ENCODE assay signal across 13 cellular contexts in genomic region chr19:31408460-31409124, GRCh38. TPM values are rescaled to one million over a fixed set of nuclear protein-coding genes. Genes with fewer than 3 reads are reported as not detected.
DNase-seq lines count a peak whose midpoint lies in the region; ATAC-seq and TF ChIP-seq lines count a peak whose summit lies in the region.
"Had no signal": no experiment of that assay in that cellular context is flagged by ENCODE, and none has a peak within 500 bp of the region (broad histone marks: within the 10 kb centered on the region; RNA-seq: fewer than 3 reads in every experiment).

No MANE protein-coding gene starts in this region.

- H2BK20ac ChIP-seq in IMR-90 (ENCODE audit: low read depth, low read length) = peak overlapping the region; percentile 29; the same call in 1 of the 2 replicates

- no peaks in the 10 kb centered on the region for H3K79me1 ChIP-seq in IMR-90 (ENCODE audit: low read depth in 1 of 2, low read length in 2 of 2)

- 100% methylated on average over 1 of the region's 3 CpGs; no CpG with 5 or more reads in 1 of the 2 experiments for WGBS in IMR-90 (ENCODE audit: extremely low coverage in 2 of 2, insufficient read length in 1 of 2), 2 experiments

- peak overlapping the region; percentile 24 for H2AK5ac ChIP-seq in IMR-90 (ENCODE audit: low read depth, low read length)

- CTCF ChIA-PET in AG04450 (lab: Charles Lee) (interaction anchor here (1.4 kb wide), 1 partner anchor 16 kb away, joined by 3 read pairs; no protein-coding TSS in a partner anchor), IMR-90 (lab: Yijun Ruan, JAX) (no interaction called here)

- H2BK5ac ChIP-seq in IMR-90 (ENCODE audit: low read depth, low read length, poor library complexity, severe bottlenecking) = no peak overlapping the region

- no peak overlapping the region for H2AFZ ChIP-seq in IMR-90 (replicated peaks; ENCODE audit: low read length, poor library complexity)

- peaks cover 7% of the 10 kb centered on the region for H3K4me1 ChIP-seq in IMR-90 (ENCODE audit: control insufficient read depth, insufficient read depth, low read length)
- H3K4me1 ChIP-seq: HAP-1 had no signal

- H3K4ac ChIP-seq in IMR-90 (ENCODE audit: low read depth, low read length) = no peak overlapping the region

- H3K27me3 ChIP-seq in AG04450 (ENCODE audit: control insufficient read depth, insufficient read depth, low read length) = peaks cover 3% of the 10 kb centered on the region
- H3K27me3 ChIP-seq in IMR-90 (ENCODE audit: control insufficient read depth, insufficient read depth, low read length) = peaks cover 8% of the 10 kb centered on the region; the same call in 1 of the 2 replicates
- H3K27me3 ChIP-seq in kidney epithelial cell (ENCODE audit: control insufficient read depth, insufficient read depth, low read length) = no peaks in the 10 kb centered on the region

- H3K27ac ChIP-seq in AG04450 (ENCODE audit: low read depth, low read length) (peak overlapping the region; percentile 68), IMR-90 (ENCODE audit: insufficient read depth, low read length) (no peak overlapping the region)
- H3K27ac ChIP-seq: HL-60 had no signal

- no peak overlapping the region; the same call in 1 of the 2 replicates for H3K18ac ChIP-seq in IMR-90 (ENCODE audit: low read depth, low read length)

- H3K4me2 ChIP-seq in IMR-90 (ENCODE audit: low read depth, low read length) = peak overlapping the region; percentile 6; the same call in 1 of the 2 replicates

- H3K14ac ChIP-seq in IMR-90 (replicated peaks; ENCODE audit: low read depth, low read length) = no peak overlapping the region

- TF ChIP-seq CTCF in AG04450 (IDR thresholded peaks at IDR 0.05; ENCODE audit: low read depth, low read length) (no peak), IMR-90 (conservative IDR thresholded peaks at IDR 0.05; ENCODE audit: low read depth, low read length) (no peak), choroid plexus epithelial cell (conservative IDR thresholded peaks at IDR 0.05; ENCODE audit: low read depth, low read length) (no peak), kidney epithelial cell (IDR thresholded peaks at IDR 0.05; ENCODE audit: insufficient read depth, low read length, poor library complexity, severe bottlenecking) (no peak)

- dilution Hi-C loops in IMR-90 (cut with HindIII; ENCODE audit: low sequenced_read_pairs, unreplicated experiment) = no loop called here

- H2BK120ac ChIP-seq in IMR-90 (ENCODE audit: low read depth, low read length) = no peak overlapping the region

- no peaks in the 10 kb centered on the region for H3K9me3 ChIP-seq in AG04450 (ENCODE audit: control insufficient read depth, insufficient read depth, low read length)
- H3K9me3 ChIP-seq in IMR-90 (ENCODE audit: control insufficient read depth, insufficient read depth, low read length) = no peaks in the 10 kb centered on the region
- H3K9me3 ChIP-seq: HAP-1 had no signal

- H4K91ac ChIP-seq in IMR-90 (ENCODE audit: insufficient read depth, low read depth, low read length) = no peak overlapping the region; the same call in 1 of the 2 replicates

- H3K23ac ChIP-seq in IMR-90 (ENCODE audit: low read depth, low read length) = no peak overlapping the region

- no peak overlapping the region for H3K9ac ChIP-seq in IMR-90 (ENCODE audit: low read depth, low read length)

- TF ChIP-seq POLR2A in IMR-90 (IDR thresholded peaks at IDR 0.05; ENCODE audit: low read depth, low read length) = no peak

- DNase-seq in AG04450 (ENCODE audit: low read depth, low spot score) (peak; percentile 64), IMR-90 (peak; percentile 87), choroid plexus epithelial cell (ENCODE audit: low read depth) (peak; percentile 92), kidney epithelial cell (ENCODE audit: low read depth) (peak; percentile 64), NCI-H524 treated with DMSO at 0.1 percent for 48 hours (lab: John Stamatoyannopoulos, UW) (no peak), COR-L47 (lab: John Stamatoyannopoulos, UW) (no peak)
- DNase-seq: CD8-positive, alpha-beta memory T cell; small intestine; stimulated activated naive CD8-positive, alpha-beta T cell treated with anti-CD3 and anti-CD28 coated beads, Interleukin-15, amount 100 ng/mL, for 72 hours had no signal

- POLR2A ChIA-PET in AG04450 (lab: Yijun Ruan, JAX) (interaction anchor here (1.1 to 1.4 kb wide), 2 partner anchors 30 to 40 kb away, joined by 4 read pairs; no protein-coding TSS in a partner anchor), IMR-90 (lab: Charles Lee; ENCODE audit: unreplicated experiment) (no interaction called here)

- H4K5ac ChIP-seq in IMR-90 (ENCODE audit: low read depth, low read length) = no peak overlapping the region

- H4K8ac ChIP-seq in IMR-90 (ENCODE audit: low read depth in 2 of 2, low read length in 2 of 2) = no peak overlapping the region

- H3K56ac ChIP-seq in IMR-90 (ENCODE audit: extremely low read depth, insufficient read depth, low read length) = no peak overlapping the region

- H2AK9ac ChIP-seq in IMR-90 (replicated peaks; ENCODE audit: low read depth, low read length, poor library complexity) = peak overlapping the region; percentile 39

- H3K4me3 ChIP-seq in AG04450 (ENCODE audit: low read depth, low read length) (no peak overlapping the region), IMR-90 (ENCODE audit: insufficient read depth, low read depth, low read length) (no peak overlapping the region), choroid plexus epithelial cell (ENCODE audit: low read depth, low read length) (no peak overlapping the region), kidney epithelial cell (ENCODE audit: low read depth, low read length) (no peak overlapping the region)
- H3K4me3 ChIP-seq: HAP-1 had no signal

- in situ Hi-C loops in IMR-90 (cut with MboI; ENCODE audit: low sequenced_read_pairs) = no loop called here

- 0 out of 3 replicates have a peak overlapping the region, but pooled peaks have one; percentile 45 for H2BK15ac ChIP-seq in IMR-90 (ENCODE audit: low read depth, low read length)

- ATAC-seq in IMR-90 (ENCODE audit: low read depth) = peak; percentile 90
- ATAC-seq in HG03457 (IDR thresholded peaks at IDR 0.05; ENCODE audit: unreplicated experiment) = no peak
- ATAC-seq in HG03039 (IDR thresholded peaks at IDR 0.05; ENCODE audit: unreplicated experiment) = no peak
- ATAC-seq: stimulated activated naive CD8-positive, alpha-beta T cell treated with anti-CD3 and anti-CD28 coated beads, Interleukin-15, amount 100 ng/mL, for 72 hours had no signal

- TF ChIP-seq RAD21 in IMR-90 (IDR thresholded peaks at IDR 0.05; ENCODE audit: low read length) = no peak

- no TSS peak for BruUV-seq in IMR-90 (replicated peaks; lab: Mats Ljungman, UMichigan)

- H4K20me1 ChIP-seq in IMR-90 (ENCODE audit: insufficient read depth, low read length) = no peaks in the 10 kb centered on the region

- H3K36me3 ChIP-seq in IMR-90 (ENCODE audit: control insufficient read depth, insufficient read depth, low read length) = no peaks in the 10 kb centered on the region
- H3K36me3 ChIP-seq in kidney epithelial cell (ENCODE audit: control insufficient read depth, insufficient read depth, low read length) = no peaks in the 10 kb centered on the region
- H3K36me3 ChIP-seq: HAP-1 had no signal

- no peaks in the 10 kb centered on the region for H3K9me1 ChIP-seq in IMR-90 (ENCODE audit: insufficient read depth, low read length)

- intact Hi-C loops in IMR-90 (cut with micrococcal nuclease) = loop anchor here (2.0 kb wide), 1 partner anchor 58 kb away; no protein-coding TSS in a partner anchor

TF ChIP-seq in IMR-90, 13 proteins besides CTCF, POLR2A, EP300 and RAD21:
- TF ChIP-seq MAFK (IDR thresholded peaks at IDR 0.05; ENCODE audit: low read depth, low read length) (no peak), CHD1 (IDR thresholded peaks at IDR 0.05; ENCODE audit: low read depth, low read length) (no peak), USF2 (IDR thresholded peaks at IDR 0.05; ENCODE audit: low read depth, low read length) (no peak), SMC3 (IDR thresholded peaks at IDR 0.05; ENCODE audit: low read depth, low read length) (no peak), ELK1 (IDR thresholded peaks at IDR 0.05; ENCODE audit: borderline replicate concordance, low read depth, low read length) (no peak), RFX5 (IDR thresholded peaks at IDR 0.05; ENCODE audit: low read depth, low read length) (peak; percentile 80), MXI1 (IDR thresholded peaks at IDR 0.05; ENCODE audit: borderline replicate concordance, low read depth, low read length) (no peak), BHLHE40 (IDR thresholded peaks at IDR 0.05; ENCODE audit: low read depth, low read length) (no peak), RCOR1 (IDR thresholded peaks at IDR 0.05; ENCODE audit: insufficient replicate concordance, low read length) (no peak), CEBPB (IDR thresholded peaks at IDR 0.05; ENCODE audit: low read depth, low read length) (peak; percentile 94), FOS (IDR thresholded peaks at IDR 0.05; ENCODE audit: low read depth, low read length) (peak; percentile 58), NFE2L2 (IDR thresholded peaks at IDR 0.05; ENCODE audit: low read depth, low read length) (no peak), MAZ (IDR thresholded peaks at IDR 0.05; ENCODE audit: borderline replicate concordance, low read depth, low read length) (no peak)

RNA-seq across cellular contexts. Expression of gene TSHZ3, which starts 59.4 kb away (rescaled TPM):
- 10.9 and 15.4 TPM in 2 replicates for polyA plus RNA-seq in AG04450 (2011; rRNA removed)
- polyA minus RNA-seq in AG04450 (2011; rRNA and poly(A)+ RNA removed) = 28.1 and 30.6 TPM in 2 replicates
- 7.8 and 8.1 TPM in 2 replicates for total RNA-seq in IMR-90 (2012; rRNA removed)
- 12.6 and 13.0 TPM in 2 replicates for polyA plus RNA-seq in IMR-90 (2012; rRNA removed)
- polyA plus RNA-seq in IMR-90 (2012; cell fraction: cytosol; rRNA removed) = 5.5 and 10.2 TPM in 2 replicates
- 29.6 and 33.4 TPM in 2 replicates for polyA plus RNA-seq in IMR-90 (2012; cell fraction: nucleus; rRNA removed; ENCODE audit: low replicate concordance)
- total RNA-seq in kidney epithelial cell = 1.8 and 2.4 TPM in 2 replicates

Comparison
In these comparisons a context has a peak if more than half of its experiments do, and no peak if none do; other contexts are left out.
1. DNase-seq: peak in AG04450 (single experiment), IMR-90 (single experiment), choroid plexus epithelial cell (single experiment) and kidney epithelial cell (single experiment); none in NCI-H524 treated with DMSO at 0.1 percent for 48 hours (single experiment) and COR-L47 (single experiment).